25 cellular contexts compared by ENCODE assay signal in genomic region chr12:4056910-4057845, GRCh38.
DNase-seq lines count a peak whose midpoint lies in the region; ATAC-seq, FAIRE-seq and TF ChIP-seq lines count a peak whose summit lies in the region.
"Had no signal": no experiment of that assay in that cellular context is flagged by ENCODE, and none has a peak within 500 bp of the region (broad histone marks: within the 10 kb centered on the region; RNA-seq: fewer than 3 reads in every experiment).

No MANE protein-coding gene starts in this region.

- H3K36me3 ChIP-seq in bronchial epithelial cell (ENCODE audit: control insufficient read depth, insufficient read depth, low read length): no peaks in the 10 kb centered on the region
- H3K36me3 ChIP-seq: BLaER1, MG63 had no signal

- H3K4me1 Mint-ChIP-seq in activated T-cell treated with anti-CD3 and anti-CD28 coated beads, Interleukin-2, amount 50 U/mL, for 24 hours (ENCODE audit: low read depth): peaks cover 25% of the 10 kb centered on the region
- H3K4me1 Mint-ChIP-seq in T-cell: peaks cover 11 to 28% (median 14%) of the 10 kb centered on the region in 3 donors
- peaks cover 10% of the 10 kb centered on the region for H3K4me1 Mint-ChIP-seq in stimulated activated effector memory CD8-positive, alpha-beta T cell treated with anti-CD3 and anti-CD28 coated beads, Interleukin-12 subunit alpha, Interleukin-12 subunit beta, amount 100 ng/mL, for 72 hours

- ATAC-seq in T-cell (replicated peaks in 1 of 4): no peak
- no peak for ATAC-seq in stimulated activated effector memory CD8-positive, alpha-beta T cell treated with anti-CD3 and anti-CD28 coated beads, Interleukin-12 subunit alpha, Interleukin-12 subunit beta, amount 100 ng/mL, for 72 hours
- ATAC-seq in HG03520 (IDR thresholded peaks at IDR 0.05; ENCODE audit: unreplicated experiment): no peak
- ATAC-seq: activated CD4-positive, CD25-positive, alpha-beta regulatory T cell treated with anti-CD3 and anti-CD28 coated beads, Interleukin-2, amount 50 U/mL, for 24 hours; K562; PC-3; psoas muscle had no signal

- no peak for DNase-seq in activated T-cell treated with anti-CD3 and anti-CD28 coated beads, Interleukin-2, amount 50 U/mL, for 24 hours
- DNase-seq in activated T-cell treated with anti-CD3 and anti-CD28 coated beads for 4 hours (no peak), T-cell (no peak), bronchial epithelial cell (ENCODE audit: low read depth) (no peak), NCI-H82 (lab: John Stamatoyannopoulos, UW) (no peak), erythroblast (lab: John Stamatoyannopoulos, UW) (no peak)
- no peak for DNase-seq in stimulated activated effector memory CD8-positive, alpha-beta T cell treated with anti-CD3 and anti-CD28 coated beads, Interleukin-12 subunit alpha, Interleukin-12 subunit beta, amount 100 ng/mL, for 72 hours (ENCODE audit: low spot score in 2 of 2)
- DNase-seq: ACHN, anterior cingulate cortex, caudate nucleus, COR-L47, DND-41, MG63, NCI-H2081, NCI-H345, PC-3, psoas muscle, Right ventricle myocardium superior, SW 1271 had no signal

- H3K9me3 Mint-ChIP-seq in activated T-cell treated with anti-CD3 and anti-CD28 coated beads, Interleukin-2, amount 50 U/mL, for 24 hours: no peaks in the 10 kb centered on the region
- no peaks in the 10 kb centered on the region for H3K9me3 Mint-ChIP-seq in T-cell
- H3K9me3 Mint-ChIP-seq in stimulated activated effector memory CD8-positive, alpha-beta T cell treated with anti-CD3 and anti-CD28 coated beads, Interleukin-12 subunit alpha, Interleukin-12 subunit beta, amount 100 ng/mL, for 72 hours: no peaks in the 10 kb centered on the region

- H3K36me3 Mint-ChIP-seq in activated T-cell treated with anti-CD3 and anti-CD28 coated beads, Interleukin-2, amount 50 U/mL, for 24 hours (ENCODE audit: low read depth): no peaks in the 10 kb centered on the region
- H3K36me3 Mint-ChIP-seq in T-cell: peaks cover 6% of the 10 kb centered on the region
- H3K36me3 Mint-ChIP-seq in stimulated activated effector memory CD8-positive, alpha-beta T cell treated with anti-CD3 and anti-CD28 coated beads, Interleukin-12 subunit alpha, Interleukin-12 subunit beta, amount 100 ng/mL, for 72 hours: no peaks in the 10 kb centered on the region

- H3K27me3 ChIP-seq in bronchial epithelial cell (ENCODE audit: control insufficient read depth, insufficient read depth, low read length): no peaks in the 10 kb centered on the region
- H3K27me3 ChIP-seq: BLaER1 had no signal

- CTCF ChIA-PET in T-cell (lab: Charles Lee): interaction anchor here in 1 of 2 donors (0.7 kb wide), 1 partner anchor 862 kb away, joined by 3 read pairs; no protein-coding TSS in a partner anchor

- H3K4me3 Mint-ChIP-seq in activated T-cell treated with anti-CD3 and anti-CD28 coated beads, Interleukin-2, amount 50 U/mL, for 24 hours: peak overlapping the region; percentile 61
- peak overlapping the region in 2 of 3 donors; percentile 8 to 32 for H3K4me3 Mint-ChIP-seq in T-cell
- H3K4me3 Mint-ChIP-seq in stimulated activated effector memory CD8-positive, alpha-beta T cell treated with anti-CD3 and anti-CD28 coated beads, Interleukin-12 subunit alpha, Interleukin-12 subunit beta, amount 100 ng/mL, for 72 hours: peak overlapping the region; percentile 24

- peak overlapping the region; percentile 81 for H3K27ac Mint-ChIP-seq in activated T-cell treated with anti-CD3 and anti-CD28 coated beads, Interleukin-2, amount 50 U/mL, for 24 hours
- peak overlapping the region; percentile 14 to 36 for H3K27ac Mint-ChIP-seq in T-cell
- no peak overlapping the region for H3K27ac Mint-ChIP-seq in stimulated activated effector memory CD8-positive, alpha-beta T cell treated with anti-CD3 and anti-CD28 coated beads, Interleukin-12 subunit alpha, Interleukin-12 subunit beta, amount 100 ng/mL, for 72 hours

- TF ChIP-seq POLR2A in erythroblast (IDR thresholded peaks at IDR 0.05; ENCODE audit: low read length): no peak

- peak; percentile 77 for FAIRE-seq in bronchial epithelial cell (lab: Jason Lieb, UNC)
- FAIRE-seq: H1, K562, TTC549 had no signal

- H3K4me3 ChIP-seq in bronchial epithelial cell (ENCODE audit: low read depth, low read length): no peak overlapping the region
- H3K4me3 ChIP-seq: BLaER1, K562, MG63, psoas muscle had no signal

- no peak for TF ChIP-seq CTCF in bronchial epithelial cell (IDR thresholded peaks at IDR 0.05; ENCODE audit: insufficient read depth, low read length, severe bottlenecking)

- no peaks in the 10 kb centered on the region for H3K27me3 Mint-ChIP-seq in activated T-cell treated with anti-CD3 and anti-CD28 coated beads, Interleukin-2, amount 50 U/mL, for 24 hours
- no peaks in the 10 kb centered on the region for H3K27me3 Mint-ChIP-seq in T-cell

- POLR2A ChIA-PET in T-cell (lab: Charles Lee): interaction anchor here in 1 of 2 donors (0.7 kb wide), 2 partner anchors 278 to 757 kb away, joined by 3 to 10 read pairs; no protein-coding TSS in a partner anchor
